In the genomic region with DNA sequence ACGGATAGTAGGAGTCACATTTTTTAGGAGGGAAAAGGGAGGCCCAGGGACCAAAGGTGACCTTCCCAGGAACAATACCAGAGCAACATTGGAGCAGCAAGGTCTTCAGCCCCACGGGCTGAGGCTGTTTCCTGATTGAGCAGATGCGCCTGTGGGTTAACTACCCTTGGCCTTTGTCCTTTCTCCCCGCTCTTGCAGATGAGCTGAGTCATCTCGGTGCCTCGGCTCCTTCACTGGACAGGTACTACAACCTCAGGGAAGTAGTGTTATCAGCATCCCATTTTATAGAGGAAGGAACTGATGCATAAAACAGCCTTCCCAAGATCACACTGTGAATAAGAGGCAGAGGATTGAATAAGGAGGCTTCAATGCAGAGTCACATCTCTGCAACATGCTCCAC, we compare ENCODE assay signal across 23 cellular contexts. TPM values are rescaled to one million over a fixed set of nuclear protein-coding genes. Genes with fewer than 3 reads are reported as not detected.
DNase-seq lines count a peak whose midpoint lies in the region; ATAC-seq, FAIRE-seq and TF ChIP-seq lines count a peak whose summit lies in the region.
"Had no signal": no experiment of that assay in that cellular context is flagged by ENCODE, and none has a peak within 500 bp of the region (broad histone marks: within the 10 kb centered on the region; RNA-seq: fewer than 3 reads in every experiment).

No MANE protein-coding gene starts in this region.

- ATAC-seq in GM23338 (no peak), HG02642 (IDR thresholded peaks at IDR 0.05; ENCODE audit: poor library complexity, unreplicated experiment) (no peak)
- ATAC-seq: HCT116 had no signal

- no peak overlapping the region for H2BK20ac ChIP-seq in H1 (ENCODE audit: low read length)

- peak; percentile 19 to 51 for DNase-seq in Caco-2
- no peak for DNase-seq in GM23338 (ENCODE audit: low spot score)
- no peak for DNase-seq in H1 (ENCODE audit: low read depth in 1 of 2, low spot score in 2 of 2)
- peak; percentile 51 for DNase-seq in small intestine
- no peak for DNase-seq in T1000 (lab: John Stamatoyannopoulos, UW)
- DNase-seq in T-helper 2 cell treated with Interferon-gamma antibody and Interleukin-4, amounts not matched to agents 5 μg/mL and 100 μg/mL, for 36 hours (ENCODE audit: low spot score), result no peak
- DNase-seq: ACHN; BE2C; C1 segment of cervical spinal cord; CD4-positive, alpha-beta T cell; DMS153; DND-41; EL; GM23248; H7; HFFc6 had no signal

- no peak overlapping the region for H3K27ac Mint-ChIP-seq in Caco-2 (ENCODE audit: unreplicated experiment)
- no peak overlapping the region for H3K27ac Mint-ChIP-seq in GM23338
- H3K27ac Mint-ChIP-seq in T-helper 2 cell treated with Interferon-gamma antibody and Interleukin-4, amounts not matched to agents 5 μg/mL and 100 μg/mL, for 36 hours, result no peak overlapping the region
- H3K27ac Mint-ChIP-seq: CD4-positive, alpha-beta T cell; HFFc6 had no signal

- H3K23me2 ChIP-seq in H1 (ENCODE audit: low read depth, low read length), result no peaks in the 10 kb centered on the region

- H3K4me1 ChIP-seq in Caco-2, result peaks cover 5% of the 10 kb centered on the region; the same call in 1 of the 2 replicates
- peaks cover 16% of the 10 kb centered on the region; the same call in 1 of the 2 replicates for H3K4me1 ChIP-seq in GM23338 (ENCODE audit: insufficient read depth)
- H3K4me1 ChIP-seq in H1 (replicated peaks in 1 of 4; ENCODE audit: control insufficient read depth in 3 of 4, insufficient read depth in 4 of 4, low read length in 3 of 4), result peaks cover 0 to 6% (median 3%) of the 10 kb centered on the region in 4 experiments; a peak in 3 of 7 replicates
- no peaks in the 10 kb centered on the region for H3K4me1 ChIP-seq in small intestine (ENCODE audit: control insufficient read depth in 2 of 2, insufficient read depth in 1 of 2, low read depth in 1 of 2, low read length in 1 of 2)
- H3K4me1 ChIP-seq: BE2C had no signal

- H3K9me3 ChIP-seq in Caco-2 (no peaks in the 10 kb centered on the region), H1 (ENCODE audit: insufficient read depth in 2 of 2, low read depth in 1 of 2, low read length in 1 of 2) (no peaks in the 10 kb centered on the region), small intestine (ENCODE audit: control insufficient read depth, low read depth) (no peaks in the 10 kb centered on the region)
- H3K9me3 ChIP-seq: BE2C had no signal

- H2BK12ac ChIP-seq in H1 (ENCODE audit: low read depth, low read length), result no peak overlapping the region

- H3K9me2 ChIP-seq in GM23338 (ENCODE audit: insufficient read depth), result 0 out of 2 replicates have a peak, but pooled peaks cover 7% of the 10 kb centered on the region

- H2AFZ ChIP-seq in GM23338 (peak overlapping the region; percentile 84; the same call in 1 of the 2 replicates), H1 (ENCODE audit: low read length) (peak overlapping the region; percentile 79; the same call in 1 of the 2 replicates)
- H2AFZ ChIP-seq: GM23248 had no signal

- TF ChIP-seq EP300 in H1 (IDR thresholded peaks at IDR 0.05; ENCODE audit: borderline replicate concordance in 1 of 2, low read depth in 2 of 2, low read length in 2 of 2), result no peak

- H3K27me3 Mint-ChIP-seq in Caco-2 (ENCODE audit: insufficient read depth, unreplicated experiment) (no peaks in the 10 kb centered on the region), GM23338 (ENCODE audit: insufficient read depth, low read depth, poor library complexity) (peaks cover 5% of the 10 kb centered on the region)
- H3K27me3 Mint-ChIP-seq in T-helper 2 cell treated with Interferon-gamma antibody and Interleukin-4, amounts not matched to agents 5 μg/mL and 100 μg/mL, for 36 hours (ENCODE audit: low read depth), result peaks cover 8% of the 10 kb centered on the region

- no peak overlapping the region for H4K91ac ChIP-seq in H1 (replicated peaks; ENCODE audit: insufficient read length, low read length)

- H3K36me3 Mint-ChIP-seq in Caco-2 (ENCODE audit: insufficient read depth, unreplicated experiment), result peaks cover 30% of the 10 kb centered on the region
- H3K36me3 Mint-ChIP-seq in GM23338 (ENCODE audit: low read depth), result no peaks in the 10 kb centered on the region
- H3K36me3 Mint-ChIP-seq in T-helper 2 cell treated with Interferon-gamma antibody and Interleukin-4, amounts not matched to agents 5 μg/mL and 100 μg/mL, for 36 hours (ENCODE audit: low read depth), result no peaks in the 10 kb centered on the region

- POLR2A ChIA-PET in Caco-2 (lab: Charles Lee), result interaction anchor here (0.5 kb wide), 1 partner anchor 11 kb away, joined by 4 read pairs; no protein-coding TSS in a partner anchor
- POLR2A ChIA-PET in H1 (lab: Charles Lee; ENCODE audit: partially characterized antibody), result no interaction called here

- no peaks in the 10 kb centered on the region for H3K79me1 ChIP-seq in H1 (ENCODE audit: low read depth, low read length)

- TF ChIP-seq RAD21 in H1 (IDR thresholded peaks at IDR 0.05 in 1 of 2, conservative IDR thresholded peaks at IDR 0.05 in 1 of 2; ENCODE audit: low read depth in 2 of 2, low read length in 2 of 2), result no peak

- BruUV-seq in Caco-2 (replicated peaks; lab: Mats Ljungman, UMichigan), result no TSS peak

- H4K20me1 ChIP-seq in GM23338 (replicated peaks; ENCODE audit: insufficient read depth) (no peaks in the 10 kb centered on the region), H1 (replicated peaks in 1 of 2; ENCODE audit: control insufficient read depth in 1 of 2, insufficient read depth in 2 of 2, low read length in 2 of 2) (no peaks in the 10 kb centered on the region)

- H3K27ac ChIP-seq in GM23338 (ENCODE audit: low read depth), result no peak overlapping the region
- H3K27ac ChIP-seq in H1 (ENCODE audit: low read depth, low read length), result no peak overlapping the region
- H3K27ac ChIP-seq in small intestine (ENCODE audit: low read depth in 1 of 2, low read length in 1 of 2), result no peak overlapping the region
- H3K27ac ChIP-seq: GM23248, KMS-11 had no signal

- no peaks in the 10 kb centered on the region for H3K36me3 ChIP-seq in Caco-2 (ENCODE audit: control insufficient read depth, insufficient read depth, low read length)
- no peaks in the 10 kb centered on the region for H3K36me3 ChIP-seq in GM23338 (ENCODE audit: insufficient read depth)
- H3K36me3 ChIP-seq in H1 (ENCODE audit: control insufficient read depth in 2 of 4, insufficient read depth in 4 of 4, low read length in 3 of 4), result no peaks in the 10 kb centered on the region
- no peaks in the 10 kb centered on the region for H3K36me3 ChIP-seq in small intestine (ENCODE audit: control insufficient read depth in 2 of 2, insufficient read depth in 2 of 2, low read length in 2 of 2)
- H3K36me3 ChIP-seq: BE2C had no signal

- no peaks in the 10 kb centered on the region for H3K79me2 ChIP-seq in GM23338 (replicated peaks; ENCODE audit: insufficient read depth)
- H3K79me2 ChIP-seq in H1 (ENCODE audit: control insufficient read depth in 1 of 2, insufficient read depth in 2 of 2, low read length in 2 of 2), result no peaks in the 10 kb centered on the region

- TF ChIP-seq POLR2A in H1 (IDR thresholded peaks at IDR 0.05; ENCODE audit: control extremely low read depth in 1 of 2, low read depth in 2 of 2, low read length in 2 of 2), result no peak

- intact Hi-C loops in Caco-2 (cut with micrococcal nuclease; ENCODE audit: unreplicated experiment), result no loop called here

- no peak overlapping the region for H3K4ac ChIP-seq in H1 (replicated peaks; ENCODE audit: insufficient read length, low read depth, low read length)

- no peak overlapping the region for H3K56ac ChIP-seq in H1 (replicated peaks; ENCODE audit: insufficient read length, low read depth, low read length)

- H3K4me2 ChIP-seq in GM23338 (no peak overlapping the region), H1 (ENCODE audit: insufficient read depth in 1 of 2, low read depth in 2 of 2, low read length in 2 of 2) (no peak overlapping the region)
- H3K4me2 ChIP-seq: KMS-11 had no signal

- no peaks in the 10 kb centered on the region for H3F3A ChIP-seq in GM23338 (replicated peaks; ENCODE audit: low read depth)

- FAIRE-seq in H1 (lab: Jason Lieb, UNC) (no peak), small intestine (lab: Jason Lieb, UNC) (no peak)
- FAIRE-seq: A204.1, G401.6, GM12891, GM18507 had no signal

- H2AK5ac ChIP-seq in H1 (ENCODE audit: low read depth, low read length), result no peak overlapping the region

- no peak overlapping the region for H3K18ac ChIP-seq in H1 (ENCODE audit: extremely low read depth, low read length)

- no peak overlapping the region for H2BK5ac ChIP-seq in H1 (ENCODE audit: low read depth, low read length)

- H3K27me3 ChIP-seq in Caco-2 (replicated peaks; ENCODE audit: control insufficient read depth, insufficient read depth, low read length), result no peaks in the 10 kb centered on the region; the same call in 1 of the 2 replicates
- no peaks in the 10 kb centered on the region for H3K27me3 ChIP-seq in GM23338 (ENCODE audit: insufficient read depth)
- no peaks in the 10 kb centered on the region for H3K27me3 ChIP-seq in H1 (replicated peaks in 1 of 4; ENCODE audit: control insufficient read depth in 3 of 4, extremely low read depth in 1 of 4, insufficient read depth in 3 of 4, low read length in 3 of 4)
- peaks cover 0 to 1% of the 10 kb centered on the region in 2 donors for H3K27me3 ChIP-seq in small intestine (ENCODE audit: control insufficient read depth in 2 of 2, insufficient read depth in 2 of 2, low read length in 2 of 2)
- H3K27me3 ChIP-seq: BE2C had no signal

- H2BK15ac ChIP-seq in H1 (ENCODE audit: low read length), result peak overlapping the region; percentile 5; the same call in 1 of the 2 replicates

- peaks cover 10% of the 10 kb centered on the region for H3K4me1 Mint-ChIP-seq in Caco-2 (ENCODE audit: low read depth, unreplicated experiment)
- peaks cover 15% of the 10 kb centered on the region; the same call in 2 of the 3 replicates for H3K4me1 Mint-ChIP-seq in GM23338
- peaks cover 18% of the 10 kb centered on the region for H3K4me1 Mint-ChIP-seq in T-helper 2 cell treated with Interferon-gamma antibody and Interleukin-4, amounts not matched to agents 5 μg/mL and 100 μg/mL, for 36 hours (ENCODE audit: low read depth)

- H4K5ac ChIP-seq in H1 (ENCODE audit: insufficient read length, low read depth, low read length), result no peak overlapping the region

- no peak overlapping the region for H3K4me3 ChIP-seq in Caco-2 (ENCODE audit: low read depth, low read length)
- no peak overlapping the region for H3K4me3 ChIP-seq in GM23338
- no peak overlapping the region for H3K4me3 ChIP-seq in H1 (ENCODE audit: extremely low read depth in 1 of 4, insufficient read depth in 2 of 4, low read depth in 3 of 4, low read length in 4 of 4)
- no peak overlapping the region for H3K4me3 ChIP-seq in small intestine (ENCODE audit: low read depth in 1 of 2, low read length in 2 of 2)
- H3K4me3 ChIP-seq: GM23248 had no signal

- H4K8ac ChIP-seq in H1 (ENCODE audit: extremely low read depth, insufficient read depth, low read length), result no peak overlapping the region

- no peak overlapping the region for H3K14ac ChIP-seq in H1 (ENCODE audit: insufficient read length)

- H3K4me3 Mint-ChIP-seq in Caco-2 (ENCODE audit: unreplicated experiment), result no peak overlapping the region
- H3K4me3 Mint-ChIP-seq in GM23338, result no peak overlapping the region
- no peak overlapping the region for H3K4me3 Mint-ChIP-seq in T-helper 2 cell treated with Interferon-gamma antibody and Interleukin-4, amounts not matched to agents 5 μg/mL and 100 μg/mL, for 36 hours
- H3K4me3 Mint-ChIP-seq: CD4-positive, alpha-beta T cell; HFFc6 had no signal

- WGBS in H1 (ENCODE audit: extremely low coverage in 1 of 2, insufficient coverage in 1 of 2, insufficient read length in 1 of 2, insufficient replicate concordance in 2 of 2, low coverage in 1 of 2, low lambda C conversion rate in 2 of 2, missing lambda C conversion rate in 1 of 2), 2 experiments, result 91% methylated on average over 6 of the region's 6 CpGs; no CpG with 5 or more reads in 1 of the 2 experiments
- 35 to 65% (median 45%) methylated on average over 6 of the region's 6 CpGs for WGBS in small intestine, 3 donors

- no peak overlapping the region for H3K23ac ChIP-seq in H1 (ENCODE audit: insufficient read length)

- no peak overlapping the region for H3K9ac ChIP-seq in H1 (replicated peaks in 1 of 4; ENCODE audit: extremely low read depth in 1 of 4, low read depth in 3 of 4, low read length in 3 of 4)
- H3K9ac ChIP-seq: GM23248, KMS-11 had no signal

- no peak overlapping the region for H2BK120ac ChIP-seq in H1 (replicated peaks; ENCODE audit: low read depth, low read length)

- no peaks in the 10 kb centered on the region for H3K9me3 Mint-ChIP-seq in Caco-2 (ENCODE audit: unreplicated experiment)
- no peaks in the 10 kb centered on the region for H3K9me3 Mint-ChIP-seq in GM23338
- no peaks in the 10 kb centered on the region for H3K9me3 Mint-ChIP-seq in T-helper 2 cell treated with Interferon-gamma antibody and Interleukin-4, amounts not matched to agents 5 μg/mL and 100 μg/mL, for 36 hours
- H3K9me3 Mint-ChIP-seq: CD4-positive, alpha-beta T cell; HFFc6 had no signal

- CTCF ChIA-PET in Caco-2 (lab: Charles Lee), result no interaction called here
- CTCF ChIA-PET in H1 (lab: Charles Lee; ENCODE audit: partially characterized antibody), result interaction anchor here (4.4 to 6.2 kb wide), 2 partner anchors 103 to 109 kb away, joined by 29 to 66 read pairs; no protein-coding TSS in a partner anchor

- no peak for TF ChIP-seq CTCF in Caco-2 (IDR thresholded peaks at IDR 0.05; ENCODE audit: insufficient read depth in 1 of 2, low read depth in 1 of 2, low read length in 1 of 2, severe bottlenecking in 1 of 2, unreplicated experiment in 1 of 2)
- TF ChIP-seq CTCF in GM23338 (conservative IDR thresholded peaks at IDR 0.05; ENCODE audit: low read depth in 2 of 2), result no peak
- no peak for TF ChIP-seq CTCF in H1 (IDR thresholded peaks at IDR 0.05; ENCODE audit: control extremely low read depth in 1 of 3, insufficient read depth in 1 of 3, low read depth in 1 of 3, low read length in 3 of 3)

RNA-seq across cellular contexts. Expression of gene DHRS9, which starts 43.5 kb away (rescaled TPM):
- total RNA-seq in Caco-2 (2022), result not detected in 2 replicates
- not detected in 2 replicates for total RNA-seq in GM23338 (2014; rRNA removed; shearing (Covaris generic))
- polyA plus RNA-seq in GM23338 (2016; fragmentation: Nextera tagmentation; extraction: Ambion mirVana) (not detected in 2 replicates), H1 (2011; rRNA removed) (not detected in 2 replicates), small intestine (1 to 10 TPM in 2 of 3 donors, under 1 TPM in 1; 0.76 to 1.8 (median 1.1) TPM)
- not detected in 2 replicates for total RNA-seq in H1 (2021; fragmentation: NEBNext Ultra II Directional; extraction: Animal tissue kit (Norgen Biotek cat#: 25700))
- not detected for polyA plus RNA-seq in H1 (2011; cell fraction: cytosol; rRNA removed)
- polyA plus RNA-seq in H1 (2011; cell fraction: nucleus; rRNA removed), result not detected
- not detected in 4 replicates for polyA plus RNA-seq in H1 (2012, experiment 1 of 2)
- polyA plus RNA-seq in H1 (2012, experiment 2 of 2), result not detected
- not detected for polyA plus RNA-seq in H1 (2013, experiment 1 of 2)
- polyA plus RNA-seq in H1 (2013, experiment 2 of 2), result not detected
- polyA minus RNA-seq in H1 (2011; rRNA and poly(A)+ RNA removed), result not detected in 2 replicates
- not detected for polyA minus RNA-seq in H1 (2011; cell fraction: cytosol; rRNA and poly(A)+ RNA removed)
- polyA minus RNA-seq in H1 (2011; cell fraction: nucleus; rRNA and poly(A)+ RNA removed), result not detected
- total RNA-seq: CD4-positive, alpha-beta T cell; GM23248; H7; HFFc6 had no signal
- polyA plus RNA-seq: GM23248 had no signal

Comparison
In these comparisons a context has a peak if more than half of its experiments do, and no peak if none do; other contexts are left out.
1. DNase-seq: peak in Caco-2 (2 of 2) and small intestine (single experiment); none in GM23338 (single experiment), H1 (0 of 2), T1000 (single experiment) and T-helper 2 cell treated with Interferon-gamma antibody and Interleukin-4, amounts not matched to agents 5 μg/mL and 100 μg/mL, for 36 hours (single experiment).